12 cellular contexts compared by ENCODE assay signal in the genomic region with DNA sequence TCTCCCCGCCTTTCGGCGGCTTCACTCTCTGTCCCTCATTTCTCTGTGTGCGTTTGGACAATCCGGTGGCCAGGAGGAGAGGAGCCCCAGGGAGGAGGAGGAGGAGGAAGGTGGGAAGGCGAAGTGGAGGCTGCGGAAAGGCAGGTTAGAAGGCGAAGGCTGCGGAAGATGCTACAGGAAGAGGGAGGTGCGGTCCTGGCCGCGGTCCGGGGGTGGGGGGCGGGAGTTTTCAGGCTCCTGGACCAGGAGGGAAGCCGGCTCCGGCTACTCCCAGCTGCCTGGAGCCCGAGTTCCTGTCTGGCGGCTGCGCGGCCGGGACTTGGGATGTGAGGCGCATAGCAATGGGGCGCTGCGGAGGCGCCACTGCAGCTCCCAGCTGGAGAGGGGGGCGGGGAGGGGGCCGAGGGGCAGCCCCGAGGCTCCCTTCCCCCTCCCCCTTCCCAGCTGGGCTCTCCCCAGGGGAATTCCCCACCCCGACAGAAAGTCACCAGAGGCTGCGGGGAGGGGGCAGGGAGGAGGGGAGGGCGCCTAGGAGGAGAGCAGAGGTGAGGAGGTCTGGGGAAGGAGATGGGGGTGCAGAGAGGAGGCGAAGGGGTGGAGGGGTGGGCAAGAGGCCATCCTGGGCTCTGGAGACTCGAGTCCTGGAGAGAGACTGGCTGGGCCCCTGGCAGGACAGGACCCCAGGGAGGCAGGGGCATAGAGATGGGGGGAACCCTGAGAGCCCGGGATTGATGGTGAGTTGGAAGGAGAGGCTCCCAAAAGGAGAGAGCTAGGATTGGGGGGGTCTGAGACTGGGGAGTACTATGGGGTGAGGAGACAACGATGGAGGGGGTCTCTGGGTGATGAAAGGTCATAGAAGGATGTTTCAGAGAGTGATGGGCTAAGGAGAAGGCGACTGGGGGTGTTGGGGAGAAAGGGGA. TPM values are rescaled to one million over a fixed set of nuclear protein-coding genes. Genes with fewer than 3 reads are reported as not detected.
DNase-seq lines count a peak whose midpoint lies in the region; ATAC-seq, FAIRE-seq and TF ChIP-seq lines count a peak whose summit lies in the region.
"Had no signal": no experiment of that assay in that cellular context is flagged by ENCODE, and none has a peak within 500 bp of the region (broad histone marks: within the 10 kb centered on the region; RNA-seq: fewer than 3 reads in every experiment).

No MANE protein-coding gene starts in this region.

- peak; percentile 81 for DNase-seq in Ammon's horn (ENCODE audit: low spot score)
- DNase-seq in GM20000 (ENCODE audit: low spot score), result peak; percentile 75
- DNase-seq in K562 (ENCODE audit: extremely low read depth in 1 of 4, low spot score in 3 of 4), result no peak
- DNase-seq in neural crest cell (ENCODE audit: low read depth, low spot score), result no peak
- no peak for DNase-seq in endothelial cell (ENCODE audit: low spot score)
- no peak for DNase-seq in effector CD8-positive, alpha-beta T cell (lab: John Stamatoyannopoulos, UW)
- DNase-seq in posterior vena cava (ENCODE audit: low spot score), result no peak
- DNase-seq: Calu3, NCI-H2029 had no signal

- TF ChIP-seq CTCF in GM20000 (IDR thresholded peaks at IDR 0.05; ENCODE audit: extremely low read depth, missing control alignments) (no peak), K562 (IDR thresholded peaks at IDR 0.05 in 2 of 3, conservative IDR thresholded peaks at IDR 0.05 in 1 of 3; ENCODE audit: insufficient read depth in 2 of 3, low read depth in 1 of 3, low read length in 3 of 3) (no peak), neural crest cell (conservative IDR thresholded peaks at IDR 0.05) (no peak), endothelial cell (IDR thresholded peaks at IDR 0.05; ENCODE audit: unreplicated experiment) (no peak)

- 20% methylated on average over 1 of the region's 36 CpGs for WGBS in K562 (ENCODE audit: insufficient coverage, low coverage, missing lambda C conversion rate)

- no peaks in the 10 kb centered on the region for H4K20me1 ChIP-seq in K562 (replicated peaks; ENCODE audit: control insufficient read depth, insufficient read depth, low read length)

- peaks cover 38% of the 10 kb centered on the region for H3K4me1 Mint-ChIP-seq in neural crest cell
- H3K4me1 Mint-ChIP-seq in endothelial cell (ENCODE audit: unreplicated experiment), result no peaks in the 10 kb centered on the region

- H3K4me2 ChIP-seq in K562 (ENCODE audit: insufficient read depth, low read length), result no peak overlapping the region

- no peak overlapping the region for H3K27ac Mint-ChIP-seq in neural crest cell (ENCODE audit: unreplicated experiment)
- no peak overlapping the region for H3K27ac Mint-ChIP-seq in endothelial cell (ENCODE audit: unreplicated experiment)
- H3K27ac Mint-ChIP-seq: dendritic cell treated with granulocyte-macrophage colony-stimulating factor and Interleukin-4, amounts not matched to agents 40 ng/mL and 50 ng/mL, for 4 days had no signal

- no peaks in the 10 kb centered on the region for H3K9me3 Mint-ChIP-seq in neural crest cell
- H3K9me3 Mint-ChIP-seq in endothelial cell (ENCODE audit: unreplicated experiment), result peaks cover 26% of the 10 kb centered on the region
- H3K9me3 Mint-ChIP-seq: dendritic cell treated with granulocyte-macrophage colony-stimulating factor and Interleukin-4, amounts not matched to agents 40 ng/mL and 50 ng/mL, for 4 days had no signal

- H3K9me1 ChIP-seq in K562 (ENCODE audit: control insufficient read depth, insufficient read depth, low read length), result no peaks in the 10 kb centered on the region

- H3K27ac ChIP-seq in K562 (ENCODE audit: extremely low read depth, low read depth, low read length), result no peak overlapping the region

- no peaks in the 10 kb centered on the region for H3K79me2 ChIP-seq in K562 (ENCODE audit: control insufficient read depth, insufficient read depth, low read length)

- no peak for ATAC-seq in K562
- ATAC-seq in GM18498 (IDR thresholded peaks at IDR 0.05; ENCODE audit: unreplicated experiment), result no peak

- TF ChIP-seq POLR2A in K562 (conservative IDR thresholded peaks at IDR 0.05), result no peak

- in situ Hi-C loops in K562 (cut with MboI), result no loop called here

- H2AFZ ChIP-seq in K562 (ENCODE audit: low read depth, low read length), result no peak overlapping the region

- TF ChIP-seq EP300 in K562 (IDR thresholded peaks at IDR 0.05; ENCODE audit: low read length), result no peak

- no peaks in the 10 kb centered on the region for H3K9me3 ChIP-seq in K562 (replicated peaks; ENCODE audit: control insufficient read depth, insufficient read depth, low read depth, low read length)

- no peak overlapping the region for H3K4me3 ChIP-seq in K562

- H3K27me3 Mint-ChIP-seq in neural crest cell (ENCODE audit: low read depth) (peaks cover 14% of the 10 kb centered on the region), endothelial cell (ENCODE audit: unreplicated experiment) (peaks cover 26% of the 10 kb centered on the region)

- H3K9ac ChIP-seq in K562 (ENCODE audit: insufficient read depth in 1 of 2, low read depth in 2 of 2, low read length in 2 of 2), result no peak overlapping the region

- no TSS peak for BruUV-seq in K562 (replicated peaks; lab: Mats Ljungman, UMichigan)

- no peak for FAIRE-seq in K562 (lab: Jason Lieb, UNC)

- no peaks in the 10 kb centered on the region for H3K36me3 ChIP-seq in K562 (ENCODE audit: control insufficient read depth, insufficient read depth, low read length)

- peaks cover 0 to 17% of the 10 kb centered on the region in 2 experiments; a peak in 2 of 5 replicates for H3K27me3 ChIP-seq in K562 (ENCODE audit: control insufficient read depth in 2 of 2, insufficient read depth in 2 of 2, low read length in 2 of 2)

- H3K36me3 Mint-ChIP-seq in neural crest cell (ENCODE audit: low read depth) (no peaks in the 10 kb centered on the region), endothelial cell (ENCODE audit: low read depth, unreplicated experiment) (peaks cover 16% of the 10 kb centered on the region)

- H3K4me3 Mint-ChIP-seq in neural crest cell (peak overlapping the region; percentile 82), endothelial cell (ENCODE audit: unreplicated experiment) (no peak overlapping the region)
- H3K4me3 Mint-ChIP-seq: dendritic cell treated with granulocyte-macrophage colony-stimulating factor and Interleukin-4, amounts not matched to agents 40 ng/mL and 50 ng/mL, for 4 days had no signal

- TF ChIP-seq RAD21 in K562 (CRISPR knock-in tag; conservative IDR thresholded peaks at IDR 0.05 in 1 of 2, IDR thresholded peaks at IDR 0.05 in 1 of 2), result no peak

- CTCF ChIA-PET in K562 (lab: Yijun Ruan, JAX; ENCODE audit: low intra/inter-chr PET ratio), result no interaction called here

- intact Hi-C loops in K562 (cut with micrococcal nuclease) (no loop called here), posterior vena cava (cut with DNase I) (loop anchor here in 1 of 2 donors (1.0 kb wide), 1 partner anchor 30 kb away; no protein-coding TSS in a partner anchor)

- POLR2A ChIA-PET in K562 (lab: Yijun Ruan, JAX), result no interaction called here

- H3K4me1 ChIP-seq in K562 (replicated peaks in 1 of 2; ENCODE audit: control insufficient read depth in 2 of 2, insufficient read depth in 2 of 2, low read length in 2 of 2), result peaks cover 3 to 37% of the 10 kb centered on the region in 2 experiments; a peak in 4 of 5 replicates

RNA-seq across cellular contexts. Expression of a gene that starts 2.0 kb away (rescaled TPM):
- total RNA-seq in K562 (2011; cell fraction: chromatin; rRNA removed; ENCODE audit: low replicate concordance), result 1.8 and 10.9 TPM in 2 replicates
- 7.1 and 16.3 TPM in 2 replicates for total RNA-seq in K562 (2011; cell fraction: nucleolus; rRNA removed)
- 5.1 and 6.8 TPM in 2 replicates for total RNA-seq in K562 (2011; cell fraction: nucleoplasm; rRNA removed)
- total RNA-seq in K562 (2014; rRNA removed) (2.9 TPM in 2 replicates), K562 (2014; rRNA removed; fragmentation: Illumina TruSeq; extraction: Trizol) (0.10 and 0.18 TPM in 2 replicates), K562 (2015; rRNA removed; fragmentation: Illumina TruSeq; extraction: Trizol) (1.1 TPM in 2 replicates), K562 (2021) (9.5 and 9.6 TPM in 2 replicates), neural crest cell (42.5 and 50.2 TPM in 2 replicates), endothelial cell (ENCODE audit: unreplicated experiment) (3.0 TPM), posterior vena cava (10 to 100 TPM; 10.3 to 14.2 TPM)
- polyA plus RNA-seq in K562 (2011; rRNA removed) (3.0 and 4.0 TPM in 2 replicates), K562 (2014; fragmentation: Illumina TruSeq; extraction: Trizol) (0.21 and 2.7 TPM in 2 replicates), K562 (2014; fragmentation: Nextera tagmentation; extraction: Ambion mirVana) (not detected), K562 (2014; rRNA removed) (2.0 and 3.1 TPM in 2 replicates)
- 3.9 and 17.2 TPM in 2 replicates for polyA plus RNA-seq in K562 (2011; cell fraction: cytosol; rRNA removed)
- polyA plus RNA-seq in K562 (2011; cell fraction: nucleus; rRNA removed), result 2.5 and 6.6 TPM in 2 replicates
- 4.6 and 8.7 TPM in 2 replicates for polyA plus RNA-seq in K562 (2012)
- polyA minus RNA-seq in K562 (2011; rRNA and poly(A)+ RNA removed), result 1.5 and 2.8 TPM in 2 replicates
- 15.2 and 16.2 TPM in 2 replicates for polyA minus RNA-seq in K562 (2011; cell fraction: cytosol; rRNA and poly(A)+ RNA removed)
- polyA minus RNA-seq in K562 (2011; cell fraction: nucleus; rRNA and poly(A)+ RNA removed), result 1.9 and 2.2 TPM in 2 replicates
- total RNA-seq: Calu3 had no signal

RNA-seq across cellular contexts. Expression of a gene that starts 52.5 kb away (rescaled TPM):
- not detected in 2 replicates for total RNA-seq in K562 (2011; cell fraction: chromatin; rRNA removed; ENCODE audit: low replicate concordance)
- total RNA-seq in K562 (2011; cell fraction: nucleolus; rRNA removed), result not detected in 2 replicates
- total RNA-seq in K562 (2011; cell fraction: nucleoplasm; rRNA removed), result not detected in 2 replicates
- total RNA-seq in K562 (2014; rRNA removed) (not detected in 2 replicates), K562 (2014; rRNA removed; fragmentation: Illumina TruSeq; extraction: Trizol) (not detected in 2 replicates), K562 (2015; rRNA removed; fragmentation: Illumina TruSeq; extraction: Trizol) (not detected in 2 replicates), K562 (2021) (not detected in 2 replicates), neural crest cell (1.2 TPM in 1 of 2 replicates, not detected in the other), endothelial cell (ENCODE audit: unreplicated experiment) (not detected), posterior vena cava (not detected)
- polyA plus RNA-seq in K562 (2011; rRNA removed) (not detected in 2 replicates), K562 (2014; fragmentation: Illumina TruSeq; extraction: Trizol) (not detected in 2 replicates), K562 (2014; fragmentation: Nextera tagmentation; extraction: Ambion mirVana) (not detected), K562 (2014; rRNA removed) (not detected in 2 replicates)
- polyA plus RNA-seq in K562 (2011; cell fraction: cytosol; rRNA removed), result not detected in 2 replicates
- not detected in 2 replicates for polyA plus RNA-seq in K562 (2011; cell fraction: nucleus; rRNA removed)
- 0.39 and 0.40 TPM in 2 replicates for polyA plus RNA-seq in K562 (2012)
- not detected in 2 replicates for polyA minus RNA-seq in K562 (2011; rRNA and poly(A)+ RNA removed)
- polyA minus RNA-seq in K562 (2011; cell fraction: cytosol; rRNA and poly(A)+ RNA removed), result not detected in 2 replicates
- polyA minus RNA-seq in K562 (2011; cell fraction: nucleus; rRNA and poly(A)+ RNA removed), result not detected in 2 replicates
- total RNA-seq: Calu3, osteocyte had no signal

RNA-seq across cellular contexts. Expression of a gene that starts 55.3 kb away (rescaled TPM):
- total RNA-seq in K562 (2011; cell fraction: chromatin; rRNA removed; ENCODE audit: low replicate concordance), result 2.5 TPM in 1 of 2 replicates, not detected in the other
- 1.2 and 1.8 TPM in 2 replicates for total RNA-seq in K562 (2011; cell fraction: nucleolus; rRNA removed)
- total RNA-seq in K562 (2011; cell fraction: nucleoplasm; rRNA removed), result 3.2 and 4.7 TPM in 2 replicates
- 12.0 and 15.5 TPM in 2 replicates for total RNA-seq in K562 (2014; rRNA removed)
- 0.55 and 0.61 TPM in 2 replicates for total RNA-seq in K562 (2014; rRNA removed; fragmentation: Illumina TruSeq; extraction: Trizol)
- 3.1 and 4.5 TPM in 2 replicates for total RNA-seq in K562 (2015; rRNA removed; fragmentation: Illumina TruSeq; extraction: Trizol)
- 13.6 and 17.8 TPM in 2 replicates for total RNA-seq in K562 (2021)
- polyA plus RNA-seq in K562 (2011; rRNA removed), result 3.3 and 3.8 TPM in 2 replicates
- 7.6 and 42.8 TPM in 2 replicates for polyA plus RNA-seq in K562 (2011; cell fraction: cytosol; rRNA removed)
- 3.9 and 12.6 TPM in 2 replicates for polyA plus RNA-seq in K562 (2011; cell fraction: nucleus; rRNA removed)
- polyA plus RNA-seq in K562 (2012), result 10.4 and 14.8 TPM in 2 replicates
- polyA plus RNA-seq in K562 (2014; fragmentation: Illumina TruSeq; extraction: Trizol), result 1.3 and 3.3 TPM in 2 replicates
- polyA plus RNA-seq in K562 (2014; fragmentation: Nextera tagmentation; extraction: Ambion mirVana), result under 1 TPM; 0.06 to 0.95 TPM
- 12.5 and 14.4 TPM in 2 replicates for polyA plus RNA-seq in K562 (2014; rRNA removed)
- 0.32 and 0.66 TPM in 2 replicates for polyA minus RNA-seq in K562 (2011; rRNA and poly(A)+ RNA removed)
- 4.2 and 5.2 TPM in 2 replicates for polyA minus RNA-seq in K562 (2011; cell fraction: cytosol; rRNA and poly(A)+ RNA removed)
- polyA minus RNA-seq in K562 (2011; cell fraction: nucleus; rRNA and poly(A)+ RNA removed), result 1.8 and 3.6 TPM in 2 replicates
- total RNA-seq in neural crest cell, result 10.9 and 13.5 TPM in 2 replicates
- total RNA-seq in endothelial cell (ENCODE audit: unreplicated experiment), result 0.46 TPM
- total RNA-seq in posterior vena cava, result 10 to 100 TPM; 27.5 to 31.7 TPM

Comparison
In these comparisons a context has a peak if more than half of its experiments do, and no peak if none do; other contexts are left out.
1. DNase-seq: peak in Ammon's horn (single experiment) and GM20000 (single experiment); none in K562 (0 of 4), neural crest cell (single experiment), endothelial cell (single experiment), effector CD8-positive, alpha-beta T cell (single experiment) and posterior vena cava (single experiment).